Comparison of ENCODE assay signal across 1 cellular context in the genomic region with DNA sequence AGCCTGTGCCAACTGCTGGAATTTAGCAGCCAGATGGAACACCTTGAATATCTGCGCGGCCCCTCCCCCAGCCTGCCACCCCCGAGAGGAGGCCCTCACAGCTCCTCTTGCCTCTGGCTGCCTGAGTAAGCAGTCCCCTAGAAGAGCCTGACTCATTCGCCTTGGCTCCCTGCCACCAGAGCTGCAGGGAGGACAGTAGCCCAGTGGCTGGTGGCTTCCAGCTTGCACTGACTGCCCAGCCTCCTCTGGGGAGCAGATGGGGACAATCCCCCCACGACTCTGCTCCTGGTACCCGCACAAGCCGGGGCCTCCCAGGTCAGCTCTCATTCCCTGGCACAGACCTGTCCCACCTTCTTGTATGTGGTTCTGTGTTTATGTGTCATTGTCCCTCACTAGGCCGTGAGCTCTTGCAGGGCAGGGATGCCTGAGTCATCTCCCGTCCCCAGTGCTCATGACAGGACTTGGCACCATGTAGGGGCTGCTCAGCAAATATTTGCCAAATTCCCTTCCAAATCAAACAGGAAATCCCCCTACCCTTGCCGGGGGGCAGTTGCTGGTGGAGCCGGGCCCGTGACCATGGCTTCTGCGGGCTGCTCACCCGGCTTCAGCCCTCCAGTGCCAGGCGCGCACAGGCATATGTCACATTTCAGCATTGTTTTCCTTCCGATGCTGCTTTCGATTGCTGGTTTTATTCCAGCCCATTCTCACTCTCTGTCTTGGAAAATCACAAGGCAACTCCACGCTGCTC.
TF ChIP-seq lines count a peak whose summit lies in the region.

No MANE protein-coding gene starts in this region.

TF ChIP-seq in HepG2, 621 proteins besides CTCF, POLR2A, EP300 and RAD21 (continued from another document and continues in another):
- TF ChIP-seq PRDM10 (CRISPR knock-in tag; IDR thresholded peaks at IDR 0.05; ENCODE audit: low read depth) (peak; percentile 62; the same call in 1 of the 2 replicates), ZSCAN21 (CRISPR knock-in tag; IDR thresholded peaks at IDR 0.05; ENCODE audit: borderline replicate concordance) (no peak), JUN (CRISPR knock-in tag; IDR thresholded peaks at IDR 0.05) (peak; percentile 27; the same call in 1 of the 2 replicates), DPF2 (CRISPR knock-in tag; IDR thresholded peaks at IDR 0.05; ENCODE audit: borderline replicate concordance, low read depth) (peak; percentile 44; the same call in 1 of the 2 replicates), ZBTB7B (CRISPR knock-in tag; IDR thresholded peaks at IDR 0.05) (peak; percentile 91), ZNF235 (CRISPR knock-in tag; IDR thresholded peaks at IDR 0.05; ENCODE audit: borderline replicate concordance) (no peak), CBX5 (CRISPR knock-in tag; IDR thresholded peaks at IDR 0.05; ENCODE audit: borderline replicate concordance) (peak; percentile 4; the same call in 1 of the 2 replicates), ZNF432 (CRISPR knock-in tag; IDR thresholded peaks at IDR 0.05; ENCODE audit: borderline replicate concordance) (no peak), SOX13 (IDR thresholded peaks at IDR 0.05) (no peak; the same call in 1 of the 2 replicates), SOX13 (CRISPR knock-in tag; conservative IDR thresholded peaks at IDR 0.05 in 1 of 2, IDR thresholded peaks at IDR 0.05 in 1 of 2) (0 out of 4 replicates have a peak, but pooled peaks of 1 of the 2 experiments have one; percentile 2), ZNF816 (CRISPR knock-in tag; IDR thresholded peaks at IDR 0.05; ENCODE audit: borderline replicate concordance) (no peak), BRD4 (CRISPR knock-in tag; IDR thresholded peaks at IDR 0.05) (0 out of 2 replicates have a peak, but pooled peaks have one; percentile 24), PAXIP1 (CRISPR knock-in tag; conservative IDR thresholded peaks at IDR 0.05) (peak; percentile 79), FOXA1 (IDR thresholded peaks at IDR 0.05) (no peak), FOXA1 (CRISPR knock-in tag; IDR thresholded peaks at IDR 0.05) (peak; percentile 41; the same call in 1 of the 2 replicates), ATF4 (CRISPR knock-in tag; IDR thresholded peaks at IDR 0.05) (peak in 1 of 2 experiments; percentile 58; a peak in 1 of 4 replicates), ZNF891 (CRISPR knock-in tag; IDR thresholded peaks at IDR 0.05) (no peak; the same call in 1 of the 2 replicates)
- TF ChIP-seq, protein P1, sequence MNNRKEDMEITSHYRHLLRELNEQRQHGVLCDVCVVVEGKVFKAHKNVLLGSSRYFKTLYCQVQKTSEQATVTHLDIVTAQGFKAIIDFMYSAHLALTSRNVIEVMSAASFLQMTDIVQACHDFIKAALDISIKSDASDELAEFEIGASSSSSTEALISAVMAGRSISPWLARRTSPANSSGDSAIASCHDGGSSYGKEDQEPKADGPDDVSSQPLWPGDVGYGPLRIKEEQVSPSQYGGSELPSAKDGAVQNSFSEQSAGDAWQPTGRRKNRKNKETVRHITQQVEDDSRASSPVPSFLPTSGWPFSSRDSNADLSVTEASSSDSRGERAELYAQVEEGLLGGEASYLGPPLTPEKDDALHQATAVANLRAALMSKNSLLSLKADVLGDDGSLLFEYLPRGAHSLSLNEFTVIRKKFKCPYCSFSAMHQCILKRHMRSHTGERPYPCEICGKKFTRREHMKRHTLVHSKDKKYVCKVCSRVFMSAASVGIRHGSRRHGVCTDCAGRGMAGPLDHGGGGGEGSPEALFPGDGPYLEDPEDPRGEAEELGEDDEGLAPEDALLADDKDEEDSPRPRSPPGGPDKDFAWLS (CRISPR knock-in tag; IDR thresholded peaks at IDR 0.05; ENCODE audit: borderline replicate concordance) = no peak
- TF ChIP-seq, protein P2, sequence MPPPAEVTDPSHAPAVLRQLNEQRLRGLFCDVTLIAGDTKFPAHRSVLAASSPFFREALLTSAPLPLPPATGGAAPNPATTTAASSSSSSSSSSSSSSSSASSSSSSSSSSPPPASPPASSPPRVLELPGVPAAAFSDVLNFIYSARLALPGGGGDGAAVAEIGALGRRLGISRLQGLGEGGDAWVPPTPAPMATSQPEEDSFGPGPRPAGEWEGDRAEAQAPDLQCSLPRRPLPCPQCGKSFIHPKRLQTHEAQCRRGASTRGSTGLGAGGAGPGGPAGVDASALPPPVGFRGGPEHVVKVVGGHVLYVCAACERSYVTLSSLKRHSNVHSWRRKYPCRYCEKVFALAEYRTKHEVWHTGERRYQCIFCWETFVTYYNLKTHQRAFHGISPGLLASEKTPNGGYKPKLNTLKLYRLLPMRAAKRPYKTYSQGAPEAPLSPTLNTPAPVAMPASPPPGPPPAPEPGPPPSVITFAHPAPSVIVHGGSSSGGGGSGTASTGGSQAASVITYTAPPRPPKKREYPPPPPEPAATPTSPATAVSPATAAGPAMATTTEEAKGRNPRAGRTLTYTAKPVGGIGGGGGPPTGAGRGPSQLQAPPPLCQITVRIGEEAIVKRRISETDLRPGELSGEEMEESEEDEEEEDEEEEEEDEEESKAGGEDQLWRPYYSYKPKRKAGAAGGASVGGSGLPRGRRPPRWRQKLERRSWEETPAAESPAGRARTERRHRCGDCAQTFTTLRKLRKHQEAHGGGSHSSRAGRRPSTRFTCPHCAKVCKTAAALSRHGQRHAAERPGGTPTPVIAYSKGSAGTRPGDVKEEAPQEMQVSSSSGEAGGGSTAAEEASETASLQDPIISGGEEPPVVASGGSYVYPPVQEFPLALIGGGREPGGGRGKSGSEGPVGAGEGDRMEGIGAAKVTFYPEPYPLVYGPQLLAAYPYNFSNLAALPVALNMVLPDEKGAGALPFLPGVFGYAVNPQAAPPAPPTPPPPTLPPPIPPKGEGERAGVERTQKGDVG (CRISPR knock-in tag; IDR thresholded peaks at IDR 0.05; ENCODE audit: borderline replicate concordance) = 0 out of 2 replicates have a peak, but pooled peaks have one; percentile 20
- TF ChIP-seq, protein P3, sequence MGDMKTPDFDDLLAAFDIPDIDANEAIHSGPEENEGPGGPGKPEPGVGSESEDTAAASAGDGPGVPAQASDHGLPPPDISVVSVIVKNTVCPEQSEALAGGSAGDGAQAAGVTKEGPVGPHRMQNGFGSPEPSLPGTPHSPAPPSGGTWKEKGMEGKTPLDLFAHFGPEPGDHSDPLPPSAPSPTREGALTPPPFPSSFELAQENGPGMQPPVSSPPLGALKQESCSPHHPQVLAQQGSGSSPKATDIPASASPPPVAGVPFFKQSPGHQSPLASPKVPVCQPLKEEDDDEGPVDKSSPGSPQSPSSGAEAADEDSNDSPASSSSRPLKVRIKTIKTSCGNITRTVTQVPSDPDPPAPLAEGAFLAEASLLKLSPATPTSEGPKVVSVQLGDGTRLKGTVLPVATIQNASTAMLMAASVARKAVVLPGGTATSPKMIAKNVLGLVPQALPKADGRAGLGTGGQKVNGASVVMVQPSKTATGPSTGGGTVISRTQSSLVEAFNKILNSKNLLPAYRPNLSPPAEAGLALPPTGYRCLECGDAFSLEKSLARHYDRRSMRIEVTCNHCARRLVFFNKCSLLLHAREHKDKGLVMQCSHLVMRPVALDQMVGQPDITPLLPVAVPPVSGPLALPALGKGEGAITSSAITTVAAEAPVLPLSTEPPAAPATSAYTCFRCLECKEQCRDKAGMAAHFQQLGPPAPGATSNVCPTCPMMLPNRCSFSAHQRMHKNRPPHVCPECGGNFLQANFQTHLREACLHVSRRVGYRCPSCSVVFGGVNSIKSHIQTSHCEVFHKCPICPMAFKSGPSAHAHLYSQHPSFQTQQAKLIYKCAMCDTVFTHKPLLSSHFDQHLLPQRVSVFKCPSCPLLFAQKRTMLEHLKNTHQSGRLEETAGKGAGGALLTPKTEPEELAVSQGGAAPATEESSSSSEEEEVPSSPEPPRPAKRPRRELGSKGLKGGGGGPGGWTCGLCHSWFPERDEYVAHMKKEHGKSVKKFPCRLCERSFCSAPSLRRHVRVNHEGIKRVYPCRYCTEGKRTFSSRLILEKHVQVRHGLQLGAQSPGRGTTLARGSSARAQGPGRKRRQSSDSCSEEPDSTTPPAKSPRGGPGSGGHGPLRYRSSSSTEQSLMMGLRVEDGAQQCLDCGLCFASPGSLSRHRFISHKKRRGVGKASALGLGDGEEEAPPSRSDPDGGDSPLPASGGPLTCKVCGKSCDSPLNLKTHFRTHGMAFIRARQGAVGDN (CRISPR knock-in tag; IDR thresholded peaks at IDR 0.05) = peak; percentile 74
- TF ChIP-seq, protein P4, sequence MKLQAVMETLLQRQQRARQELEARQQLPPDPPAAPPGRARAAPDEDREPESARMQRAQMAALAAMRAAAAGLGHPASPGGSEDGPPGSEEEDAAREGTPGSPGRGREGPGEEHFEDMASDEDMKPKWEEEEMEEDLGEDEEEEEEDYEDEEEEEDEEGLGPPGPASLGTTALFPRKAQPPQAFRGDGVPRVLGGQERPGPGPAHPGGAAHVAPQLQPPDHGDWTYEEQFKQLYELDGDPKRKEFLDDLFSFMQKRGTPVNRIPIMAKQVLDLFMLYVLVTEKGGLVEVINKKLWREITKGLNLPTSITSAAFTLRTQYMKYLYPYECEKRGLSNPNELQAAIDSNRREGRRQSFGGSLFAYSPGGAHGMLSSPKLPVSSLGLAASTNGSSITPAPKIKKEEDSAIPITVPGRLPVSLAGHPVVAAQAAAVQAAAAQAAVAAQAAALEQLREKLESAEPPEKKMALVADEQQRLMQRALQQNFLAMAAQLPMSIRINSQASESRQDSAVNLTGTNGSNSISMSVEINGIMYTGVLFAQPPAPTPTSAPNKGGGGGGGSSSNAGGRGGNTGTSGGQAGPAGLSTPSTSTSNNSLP (IDR thresholded peaks at IDR 0.05; ENCODE audit: low read depth, low read length) = 0 out of 2 replicates have a peak, but pooled peaks have one; percentile 19
